ENCODE assay signal across 14 cellular contexts in genomic region chr14:50963919-50964318, GRCh38.
"Had no signal": no experiment of that assay in that cellular context is flagged by ENCODE, and none has a peak within 500 bp of the region (broad histone marks: within the 10 kb centered on the region; RNA-seq: fewer than 3 reads in every experiment).

No MANE protein-coding gene starts in this region.

- H3K4me3 ChIP-seq: gastrocnemius medialis, heart right ventricle, neural progenitor cell, right atrium auricular region, smooth muscle cell, suprapubic skin, thyroid gland, upper lobe of left lung, vagina had no signal

- H3K4me1 ChIP-seq: neural progenitor cell, right atrium auricular region had no signal

- H3K4me3 Mint-ChIP-seq: natural killer cell, neural progenitor cell had no signal

- H3K27ac ChIP-seq: gastrocnemius medialis, neural progenitor cell, right atrium auricular region, suprapubic skin, thyroid gland, upper lobe of left lung had no signal

- H3K9me3 Mint-ChIP-seq: natural killer cell, neural progenitor cell had no signal

- H3K9me3 ChIP-seq: gastrocnemius medialis, heart right ventricle, right atrium auricular region, suprapubic skin, thyroid gland, upper lobe of left lung, vagina had no signal

- H3K36me3 ChIP-seq: gastrocnemius medialis, heart right ventricle, neural progenitor cell, right atrium auricular region, suprapubic skin, thyroid gland, upper lobe of left lung, vagina had no signal

- DNase-seq: effector memory CD4-positive, alpha-beta T cell; gastrocnemius medialis; natural killer cell; stimulated activated CD4-positive, alpha-beta T cell treated with anti-CD3 and anti-CD28 coated beads, Interleukin-2, amount 100 ng/mL, for 48 hours; stimulated activated naive CD4-positive, alpha-beta T cell treated with Interleukin-2 at 50 U/mL for 16 hours had no signal

- H3K4me2 ChIP-seq: neural progenitor cell had no signal

- H3K9ac ChIP-seq: neural progenitor cell had no signal

- H3K4me1 Mint-ChIP-seq: natural killer cell, neural progenitor cell had no signal

- H3K36me3 Mint-ChIP-seq: natural killer cell, neural progenitor cell had no signal

- H3K27ac Mint-ChIP-seq: natural killer cell, neural progenitor cell had no signal

- H2AFZ ChIP-seq: neural progenitor cell had no signal

- ATAC-seq: esophagus mucosa, gastrocnemius medialis, natural killer cell had no signal

- H3K27me3 ChIP-seq: gastrocnemius medialis, heart right ventricle, neural progenitor cell, right atrium auricular region, suprapubic skin, thyroid gland, upper lobe of left lung, vagina had no signal
